ENCODE assay signal across 18 cellular contexts in genomic region chrX:81280148-81280547, GRCh38.
DNase-seq lines count a peak whose midpoint lies in the region; ATAC-seq and TF ChIP-seq lines count a peak whose summit lies in the region.
"Had no signal": no experiment of that assay in that cellular context is flagged by ENCODE, and none has a peak within 500 bp of the region (broad histone marks: within the 10 kb centered on the region; RNA-seq: fewer than 3 reads in every experiment).

No MANE protein-coding gene starts in this region.

- WGBS in hepatocyte (ENCODE audit: low lambda C conversion rate, missing lambda C conversion rate): 75% methylated on average over 8 of the region's 8 CpGs

- H3K4me2 ChIP-seq in OCI-LY3 (ENCODE audit: low read length) (no peak overlapping the region), hepatocyte (no peak overlapping the region)

- ATAC-seq in activated CD4-positive, alpha-beta T cell treated with anti-CD3 and anti-CD28 coated beads for 36 hours: no peak
- ATAC-seq in HG02610 (IDR thresholded peaks at IDR 0.05; ENCODE audit: unreplicated experiment): no peak

- CTCF ChIA-PET in activated CD4-positive, alpha-beta T cell treated with anti-CD3 and anti-CD28 coated beads for 36 hours (lab: Charles Lee): interaction anchor here (1.0 kb wide), 1 partner anchor 403 kb away, joined by 3 read pairs; no protein-coding TSS in a partner anchor

- no peak overlapping the region for H3K27ac Mint-ChIP-seq in activated CD4-positive, alpha-beta T cell treated with anti-CD3 and anti-CD28 coated beads for 36 hours
- H3K27ac Mint-ChIP-seq in type B pancreatic cell: no peak overlapping the region
- H3K27ac Mint-ChIP-seq: CD4-positive, alpha-beta T cell had no signal

- intact Hi-C loops in activated CD4-positive, alpha-beta T cell treated with anti-CD3 and anti-CD28 coated beads for 36 hours (cut with DNase I, micrococcal nuclease): no loop called here

- no peak overlapping the region for H2AFZ ChIP-seq in OCI-LY3 (ENCODE audit: low read depth, low read length)
- no peak overlapping the region for H2AFZ ChIP-seq in hepatocyte

- H4K20me1 ChIP-seq in OCI-LY3 (ENCODE audit: insufficient read depth, low read length) (no peaks in the 10 kb centered on the region), hepatocyte (ENCODE audit: insufficient read depth, poor library complexity, severe bottlenecking) (no peaks in the 10 kb centered on the region)

- peak; percentile 2 for DNase-seq in activated CD4-positive, alpha-beta T cell treated with anti-CD3 and anti-CD28 coated beads for 36 hours
- no peak for DNase-seq in activated CD4-positive, alpha-beta T cell treated with anti-CD3 and anti-CD28 coated beads, Interleukin-2, amount 50 U/mL, for 1 hour
- DNase-seq in erythroblast (lab: John Stamatoyannopoulos, UW): peak; percentile 0 to 15
- no peak for DNase-seq in type B pancreatic cell (ENCODE audit: extremely low spot score, unreplicated experiment)
- no peak for DNase-seq in hepatocyte (ENCODE audit: low spot score)
- no peak for DNase-seq in KBM-7
- DNase-seq: activated CD4-positive, alpha-beta T cell treated with anti-CD3 and anti-CD28 coated beads, Interleukin-2, amount 50 U/mL, for 4 hours; activated gamma-delta T cell treated with Interleukin-2 at 50 U/mL for 16 hours; amniotic stem cell; CD4-positive, alpha-beta T cell; HCEC 1CT; MG63; NCI-H1436; NCI-H226 had no signal

- no peaks in the 10 kb centered on the region for H3K27me3 Mint-ChIP-seq in activated CD4-positive, alpha-beta T cell treated with anti-CD3 and anti-CD28 coated beads for 36 hours
- no peaks in the 10 kb centered on the region for H3K27me3 Mint-ChIP-seq in type B pancreatic cell
- H3K27me3 Mint-ChIP-seq: CD4-positive, alpha-beta T cell had no signal

- H3K36me3 ChIP-seq in OCI-LY3 (replicated peaks; ENCODE audit: low read depth, low read length) (peaks cover 12% of the 10 kb centered on the region), hepatocyte (replicated peaks; ENCODE audit: insufficient read depth, low read depth) (no peaks in the 10 kb centered on the region)
- H3K36me3 ChIP-seq: MG63 had no signal

- H3K9me2 ChIP-seq in hepatocyte (replicated peaks; ENCODE audit: insufficient read depth): no peaks in the 10 kb centered on the region

- H3K9me3 ChIP-seq in OCI-LY3 (ENCODE audit: insufficient read depth, low read length) (no peaks in the 10 kb centered on the region), hepatocyte (ENCODE audit: low read depth) (no peaks in the 10 kb centered on the region)
- H3K9me3 ChIP-seq: MG63, vagina had no signal

- H3K4me1 ChIP-seq in OCI-LY3 (ENCODE audit: low read length) (no peaks in the 10 kb centered on the region), hepatocyte (ENCODE audit: insufficient read depth) (no peaks in the 10 kb centered on the region)
- H3K4me1 ChIP-seq: vagina had no signal

- H3K27me3 ChIP-seq in OCI-LY3 (ENCODE audit: low read depth, low read length) (no peaks in the 10 kb centered on the region), hepatocyte (no peaks in the 10 kb centered on the region)
- H3K27me3 ChIP-seq: MG63, vagina had no signal

- no peak overlapping the region for H3K4me3 ChIP-seq in OCI-LY3 (ENCODE audit: low read length)
- H3K4me3 ChIP-seq in hepatocyte: no peak overlapping the region
- H3K4me3 ChIP-seq: lung, MG63, vagina had no signal

- no peak overlapping the region for H3K4me3 Mint-ChIP-seq in activated CD4-positive, alpha-beta T cell treated with anti-CD3 and anti-CD28 coated beads for 36 hours
- H3K4me3 Mint-ChIP-seq in type B pancreatic cell: no peak overlapping the region
- H3K4me3 Mint-ChIP-seq: CD4-positive, alpha-beta T cell had no signal

- peaks cover 8% of the 10 kb centered on the region for H3K9me3 Mint-ChIP-seq in activated CD4-positive, alpha-beta T cell treated with anti-CD3 and anti-CD28 coated beads for 36 hours (ENCODE audit: low read depth)
- H3K9me3 Mint-ChIP-seq in type B pancreatic cell: peaks cover 10% of the 10 kb centered on the region

- H3K79me2 ChIP-seq in OCI-LY3 (ENCODE audit: low read length): no peaks in the 10 kb centered on the region
- no peaks in the 10 kb centered on the region for H3K79me2 ChIP-seq in hepatocyte

- no peak overlapping the region for H3K27ac ChIP-seq in OCI-LY3 (ENCODE audit: low read length)
- no peak overlapping the region for H3K27ac ChIP-seq in hepatocyte
- H3K27ac ChIP-seq: vagina had no signal

- POLR2A ChIA-PET in activated CD4-positive, alpha-beta T cell treated with anti-CD3 and anti-CD28 coated beads for 36 hours (lab: Charles Lee): no interaction called here

- TF ChIP-seq CTCF in OCI-LY3 (IDR thresholded peaks at IDR 0.05; ENCODE audit: low read depth, low read length) (peak; percentile 5; the same call in 1 of the 2 replicates), type B pancreatic cell (conservative IDR thresholded peaks at IDR 0.05) (peak; percentile 29), hepatocyte (IDR thresholded peaks at IDR 0.05; ENCODE audit: poor library complexity) (no peak)

- TF ChIP-seq POLR2A in erythroblast (IDR thresholded peaks at IDR 0.05; ENCODE audit: low read length): no peak

- no peaks in the 10 kb centered on the region for H3K4me1 Mint-ChIP-seq in activated CD4-positive, alpha-beta T cell treated with anti-CD3 and anti-CD28 coated beads for 36 hours
- no peaks in the 10 kb centered on the region for H3K4me1 Mint-ChIP-seq in type B pancreatic cell (ENCODE audit: unreplicated experiment)

- peaks cover 39% of the 10 kb centered on the region for H3K36me3 Mint-ChIP-seq in activated CD4-positive, alpha-beta T cell treated with anti-CD3 and anti-CD28 coated beads for 36 hours (ENCODE audit: low read depth)
- no peaks in the 10 kb centered on the region for H3K36me3 Mint-ChIP-seq in type B pancreatic cell

- no peak overlapping the region for H3K9ac ChIP-seq in OCI-LY3 (ENCODE audit: low read length)

- in situ Hi-C loops in KBM-7 (cut with MboI; ENCODE audit: low pct_unique_long_range_greater_than_20kb, low sequenced_read_pairs): no loop called here

Comparison
In these comparisons a context has a peak if more than half of its experiments do, and no peak if none do; other contexts are left out.
1. DNase-seq: peak in activated CD4-positive, alpha-beta T cell treated with anti-CD3 and anti-CD28 coated beads for 36 hours (single experiment) and erythroblast (2 of 2); none in activated CD4-positive, alpha-beta T cell treated with anti-CD3 and anti-CD28 coated beads, Interleukin-2, amount 50 U/mL, for 1 hour (single experiment), type B pancreatic cell (single experiment), hepatocyte (single experiment) and KBM-7 (single experiment).